16 cellular contexts compared by ENCODE assay signal in genomic region chr17:14464741-14465140, GRCh38.
DNase-seq lines count a peak whose midpoint lies in the region; ATAC-seq and TF ChIP-seq lines count a peak whose summit lies in the region.
"Had no signal": no experiment of that assay in that cellular context is flagged by ENCODE, and none has a peak within 500 bp of the region (broad histone marks: within the 10 kb centered on the region; RNA-seq: fewer than 3 reads in every experiment).

No MANE protein-coding gene starts in this region.

- no peak for TF ChIP-seq CTCF in AG09309 (IDR thresholded peaks at IDR 0.05; ENCODE audit: control insufficient read depth, insufficient read depth, low read depth, low read length, missing control alignments)
- no peak for TF ChIP-seq CTCF in HFFc6 (IDR thresholded peaks at IDR 0.05)
- TF ChIP-seq CTCF in choroid plexus epithelial cell (conservative IDR thresholded peaks at IDR 0.05; ENCODE audit: low read depth, low read length) = no peak
- no peak for TF ChIP-seq CTCF in nephron (IDR thresholded peaks at IDR 0.05; ENCODE audit: unreplicated experiment in 3 of 3)

- ATAC-seq in GM19023 (IDR thresholded peaks at IDR 0.05; ENCODE audit: unreplicated experiment) = no peak
- ATAC-seq in stimulated activated naive CD8-positive, alpha-beta T cell treated with anti-CD3 and anti-CD28 coated beads, Interleukin-15, amount 100 ng/mL, for 72 hours = no peak
- ATAC-seq: mucosa of descending colon; stimulated activated naive B cell treated with anti-CD40 and anti-IgM and Interleukin-4, amounts not matched to agents 10 μg/mL and 1 μg/mL and 100 μg/mL, for 72 hours had no signal

- H3K36me3 Mint-ChIP-seq in HFFc6 (ENCODE audit: low read depth) = no peaks in the 10 kb centered on the region
- H3K36me3 Mint-ChIP-seq in nephron (ENCODE audit: low read depth) = no peaks in the 10 kb centered on the region

- H3K27me3 Mint-ChIP-seq in HFFc6 (ENCODE audit: insufficient read depth) (peaks cover 10% of the 10 kb centered on the region), nephron (ENCODE audit: low read depth) (no peaks in the 10 kb centered on the region)
- H3K27me3 Mint-ChIP-seq in stimulated activated naive CD8-positive, alpha-beta T cell treated with anti-CD3 and anti-CD28 coated beads, Interleukin-15, amount 100 ng/mL, for 72 hours = peaks cover 4% of the 10 kb centered on the region
- H3K27me3 Mint-ChIP-seq: activated CD4-positive, alpha-beta memory T cell treated with anti-CD3 and anti-CD28 coated beads, Interleukin-2, amount 10 ng/mL, durations not matched to agents 7 days and 5 days had no signal

- H3K27ac Mint-ChIP-seq in HFFc6 (no peak overlapping the region), nephron (peak overlapping the region in 2 of 3 experiments; percentile 17 to 23)
- H3K27ac Mint-ChIP-seq in stimulated activated naive CD8-positive, alpha-beta T cell treated with anti-CD3 and anti-CD28 coated beads, Interleukin-15, amount 100 ng/mL, for 72 hours = no peak overlapping the region
- H3K27ac Mint-ChIP-seq: activated CD4-positive, alpha-beta memory T cell treated with anti-CD3 and anti-CD28 coated beads, Interleukin-2, amount 10 ng/mL, durations not matched to agents 7 days and 5 days; B cell; stimulated activated naive B cell treated with anti-CD40 and anti-IgM and Interleukin-4, amounts not matched to agents 10 μg/mL and 1 μg/mL and 100 μg/mL, for 72 hours had no signal

- H3K4me1 Mint-ChIP-seq in HFFc6 (ENCODE audit: low read depth) = peaks cover 12% of the 10 kb centered on the region
- H3K4me1 Mint-ChIP-seq in nephron = peaks cover 31% of the 10 kb centered on the region
- peaks cover 24% of the 10 kb centered on the region for H3K4me1 Mint-ChIP-seq in stimulated activated naive CD8-positive, alpha-beta T cell treated with anti-CD3 and anti-CD28 coated beads, Interleukin-15, amount 100 ng/mL, for 72 hours
- H3K4me1 Mint-ChIP-seq: activated CD4-positive, alpha-beta memory T cell treated with anti-CD3 and anti-CD28 coated beads, Interleukin-2, amount 10 ng/mL, durations not matched to agents 7 days and 5 days; B cell had no signal

- no peak overlapping the region for H3K4me3 Mint-ChIP-seq in HFFc6
- no peak overlapping the region for H3K4me3 Mint-ChIP-seq in nephron
- H3K4me3 Mint-ChIP-seq in stimulated activated naive CD8-positive, alpha-beta T cell treated with anti-CD3 and anti-CD28 coated beads, Interleukin-15, amount 100 ng/mL, for 72 hours = no peak overlapping the region
- H3K4me3 Mint-ChIP-seq: activated CD4-positive, alpha-beta memory T cell treated with anti-CD3 and anti-CD28 coated beads, Interleukin-2, amount 10 ng/mL, durations not matched to agents 7 days and 5 days; B cell; stimulated activated naive B cell treated with anti-CD40 and anti-IgM and Interleukin-4, amounts not matched to agents 10 μg/mL and 1 μg/mL and 100 μg/mL, for 72 hours had no signal

- H3K9me3 Mint-ChIP-seq in HFFc6 (no peaks in the 10 kb centered on the region), nephron (no peaks in the 10 kb centered on the region)
- peaks cover 0 to 4% of the 10 kb centered on the region in 2 donors for H3K9me3 Mint-ChIP-seq in stimulated activated naive CD8-positive, alpha-beta T cell treated with anti-CD3 and anti-CD28 coated beads, Interleukin-15, amount 100 ng/mL, for 72 hours

- DNase-seq in AG09309 (ENCODE audit: low read depth) = peak; percentile 72
- DNase-seq in HFFc6 = peak; percentile 32
- DNase-seq in choroid plexus epithelial cell (ENCODE audit: low read depth) = peak; percentile 38
- DNase-seq in stimulated activated naive CD4-positive, alpha-beta T cell treated with Interleukin-2 at 50 U/mL for 16 hours (lab: John Stamatoyannopoulos, UW) = no peak
- DNase-seq in NCI-H128 (lab: John Stamatoyannopoulos, UW; ENCODE audit: unreplicated experiment) = no peak
- no peak for DNase-seq in stimulated activated naive CD8-positive, alpha-beta T cell treated with anti-CD3 and anti-CD28 coated beads, Interleukin-15, amount 100 ng/mL, for 72 hours
- DNase-seq: activated CD4-positive, alpha-beta memory T cell treated with anti-CD3 and anti-CD28 coated beads, Interleukin-2, amount 10 ng/mL, durations not matched to agents 7 days and 5 days; hippocampal formation; mucosa of descending colon; NCI-H2029; NCI-H748 treated with DMSO at 0.1 percent for 48 hours; stimulated activated naive B cell treated with anti-CD40 and anti-IgM and Interleukin-4, amounts not matched to agents 10 μg/mL and 1 μg/mL and 100 μg/mL, for 72 hours; upper lobe of left lung had no signal

- H3K4me3 ChIP-seq in AG09309 (ENCODE audit: control insufficient read depth, low read depth, low read length) (no peak overlapping the region), choroid plexus epithelial cell (ENCODE audit: low read depth, low read length) (no peak overlapping the region)
- H3K4me3 ChIP-seq: mucosa of descending colon, upper lobe of left lung had no signal

Comparison
In these comparisons a context has a peak if more than half of its experiments do, and no peak if none do; other contexts are left out.
1. DNase-seq: peak in AG09309 (single experiment), HFFc6 (single experiment) and choroid plexus epithelial cell (single experiment); none in stimulated activated naive CD4-positive, alpha-beta T cell treated with Interleukin-2 at 50 U/mL for 16 hours (single experiment), NCI-H128 (single experiment) and stimulated activated naive CD8-positive, alpha-beta T cell treated with anti-CD3 and anti-CD28 coated beads, Interleukin-15, amount 100 ng/mL, for 72 hours (0 of 2).
2. H3K27ac Mint-ChIP-seq: peak in nephron (2 of 3); none in HFFc6 (single experiment) and stimulated activated naive CD8-positive, alpha-beta T cell treated with anti-CD3 and anti-CD28 coated beads, Interleukin-15, amount 100 ng/mL, for 72 hours (0 of 2).